ENCODE assay signal across 8 cellular contexts in the genomic region with DNA sequence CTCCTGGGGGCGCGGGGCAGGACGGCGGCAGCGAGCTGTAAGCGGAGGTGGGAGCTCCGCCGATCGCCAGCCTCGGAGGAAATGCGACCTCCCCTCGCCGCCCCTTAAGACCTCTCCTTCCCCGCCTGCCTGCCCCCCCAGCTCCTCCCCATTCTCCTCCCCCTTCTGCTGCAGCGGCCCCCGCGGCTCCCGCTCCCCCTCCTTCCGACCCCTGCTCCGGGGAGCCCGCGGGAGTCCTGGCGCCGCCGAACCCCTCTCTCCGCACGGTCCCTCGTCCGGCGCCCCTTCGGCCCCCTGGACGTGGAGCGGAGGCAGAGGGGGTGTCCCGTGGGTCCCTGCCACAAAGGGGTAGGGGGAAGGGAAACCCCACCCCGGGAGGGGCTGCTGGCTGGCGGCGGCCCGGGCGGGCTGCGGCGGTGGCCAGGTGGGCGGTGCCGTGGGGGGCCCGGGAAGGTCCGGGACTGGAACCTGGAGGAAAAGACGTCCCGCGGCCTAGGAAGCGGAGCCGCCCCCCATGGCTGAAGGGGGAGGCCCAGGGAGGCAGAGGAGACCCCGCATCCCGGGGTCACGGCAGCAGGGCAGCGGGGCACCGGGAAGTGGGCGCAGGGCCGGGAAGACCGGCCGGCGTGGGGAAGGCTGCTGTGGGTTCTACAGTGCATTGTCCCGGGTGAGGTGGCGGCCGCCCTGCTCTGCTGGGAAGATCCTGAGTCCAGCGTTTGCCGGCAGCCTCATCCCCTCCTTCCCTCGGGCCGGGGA. TPM values are rescaled to one million over a fixed set of nuclear protein-coding genes. Genes with fewer than 3 reads are reported as not detected.
DNase-seq lines count a peak whose midpoint lies in the region; ATAC-seq lines count a peak whose summit lies in the region.

A gene with protein sequence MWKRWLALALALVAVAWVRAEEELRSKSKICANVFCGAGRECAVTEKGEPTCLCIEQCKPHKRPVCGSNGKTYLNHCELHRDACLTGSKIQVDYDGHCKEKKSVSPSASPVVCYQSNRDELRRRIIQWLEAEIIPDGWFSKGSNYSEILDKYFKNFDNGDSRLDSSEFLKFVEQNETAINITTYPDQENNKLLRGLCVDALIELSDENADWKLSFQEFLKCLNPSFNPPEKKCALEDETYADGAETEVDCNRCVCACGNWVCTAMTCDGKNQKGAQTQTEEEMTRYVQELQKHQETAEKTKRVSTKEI (minus strand): TSS at position 79 of the 756 bp plus-strand sequence. CDS start 246 bp downstream, outside the sequence.

- H3K4me1 ChIP-seq in neuron (ENCODE audit: insufficient read depth, low read length): peaks cover 22% of the 10 kb centered on the region

- peak; percentile 51 for ATAC-seq in activated CD8-positive, alpha-beta memory T cell treated with anti-CD3 and anti-CD28 coated beads, Interleukin-2, amount 10 ng/mL, durations not matched to agents 7 days and 5 days
- no peak for ATAC-seq in activated T-helper 17 cell treated with anti-CD3 and anti-CD28 coated beads, Interleukin-2, amount 50 U/mL, for 72 hours (replicated peaks)
- ATAC-seq in GM18907 (IDR thresholded peaks at IDR 0.05; ENCODE audit: unreplicated experiment): no peak

- H3K27me3 ChIP-seq in neuron (ENCODE audit: insufficient read depth, low read length): no peaks in the 10 kb centered on the region

- peak within 1 kb of the TSS; percentile 85 for H2AFZ ChIP-seq in neuron (ENCODE audit: low read depth, low read length)

- H3K36me3 Mint-ChIP-seq in activated CD8-positive, alpha-beta memory T cell treated with anti-CD3 and anti-CD28 coated beads, Interleukin-2, amount 10 ng/mL, durations not matched to agents 7 days and 5 days: peaks cover 4% of the 10 kb centered on the region
- peaks cover 6% of the 10 kb centered on the region for H3K36me3 Mint-ChIP-seq in activated T-helper 17 cell treated with anti-CD3 and anti-CD28 coated beads, Interleukin-2, amount 50 U/mL, for 72 hours (ENCODE audit: low read depth)

- DNase-seq in activated CD8-positive, alpha-beta memory T cell treated with anti-CD3 and anti-CD28 coated beads, Interleukin-2, amount 10 ng/mL, durations not matched to agents 7 days and 5 days: no peak
- DNase-seq in activated CD8-positive, alpha-beta memory T cell treated with anti-CD3 and anti-CD28 coated beads, Interleukin-2, amount 50 U/mL, for 4 hours: no peak
- no peak for DNase-seq in glomerular endothelial cell (ENCODE audit: extremely low read depth, low read depth, low spot score)
- no peak for DNase-seq in NCI-H1092 (lab: John Stamatoyannopoulos, UW)
- no peak for DNase-seq in NOMO-1 (lab: John Stamatoyannopoulos, UW; ENCODE audit: unreplicated experiment in 2 of 2)

- peaks cover 2% of the 10 kb centered on the region for H3K9me3 Mint-ChIP-seq in activated CD8-positive, alpha-beta memory T cell treated with anti-CD3 and anti-CD28 coated beads, Interleukin-2, amount 10 ng/mL, durations not matched to agents 7 days and 5 days (ENCODE audit: low read depth)
- H3K9me3 Mint-ChIP-seq in activated T-helper 17 cell treated with anti-CD3 and anti-CD28 coated beads, Interleukin-2, amount 50 U/mL, for 72 hours: no peaks in the 10 kb centered on the region

- CTCF ChIA-PET in activated CD8-positive, alpha-beta memory T cell treated with anti-CD3 and anti-CD28 coated beads, Interleukin-2, amount 10 ng/mL, durations not matched to agents 7 days and 5 days (lab: Charles Lee): interaction anchor here (1.1 kb wide), 1 partner anchor 10 kb away, joined by 4 read pairs; no protein-coding TSS in a partner anchor

- H3K27me3 Mint-ChIP-seq in activated CD8-positive, alpha-beta memory T cell treated with anti-CD3 and anti-CD28 coated beads, Interleukin-2, amount 10 ng/mL, durations not matched to agents 7 days and 5 days: peaks cover 63% of the 10 kb centered on the region
- peaks cover 44% of the 10 kb centered on the region for H3K27me3 Mint-ChIP-seq in activated T-helper 17 cell treated with anti-CD3 and anti-CD28 coated beads, Interleukin-2, amount 50 U/mL, for 72 hours

- no peak within 1 kb of the TSS for H3K27ac Mint-ChIP-seq in activated CD8-positive, alpha-beta memory T cell treated with anti-CD3 and anti-CD28 coated beads, Interleukin-2, amount 10 ng/mL, durations not matched to agents 7 days and 5 days
- H3K27ac Mint-ChIP-seq in activated T-helper 17 cell treated with anti-CD3 and anti-CD28 coated beads, Interleukin-2, amount 50 U/mL, for 72 hours: no peak within 1 kb of the TSS

- H3K9me3 ChIP-seq in neuron (ENCODE audit: low read length): no peaks in the 10 kb centered on the region

- H3K4me3 Mint-ChIP-seq in activated CD8-positive, alpha-beta memory T cell treated with anti-CD3 and anti-CD28 coated beads, Interleukin-2, amount 10 ng/mL, durations not matched to agents 7 days and 5 days: peak within 1 kb of the TSS; percentile 72
- peak within 1 kb of the TSS; percentile 67 for H3K4me3 Mint-ChIP-seq in activated T-helper 17 cell treated with anti-CD3 and anti-CD28 coated beads, Interleukin-2, amount 50 U/mL, for 72 hours

- H3K4me1 Mint-ChIP-seq in activated CD8-positive, alpha-beta memory T cell treated with anti-CD3 and anti-CD28 coated beads, Interleukin-2, amount 10 ng/mL, durations not matched to agents 7 days and 5 days: peaks cover 10% of the 10 kb centered on the region
- H3K4me1 Mint-ChIP-seq in activated T-helper 17 cell treated with anti-CD3 and anti-CD28 coated beads, Interleukin-2, amount 50 U/mL, for 72 hours: peaks cover 6% of the 10 kb centered on the region

- no peaks in the 10 kb centered on the region for H3K36me3 ChIP-seq in neuron (ENCODE audit: insufficient read depth, low read length)

- peak within 1 kb of the TSS; percentile 90 for H3K4me3 ChIP-seq in neuron (ENCODE audit: low read length)

RNA-seq across cellular contexts. Expression of the gene that starts here (rescaled TPM):
- 1 to 10 TPM in 1 of 2 experiments, under 1 TPM in 1; 0.16 to 1.3 TPM for total RNA-seq in activated CD8-positive, alpha-beta memory T cell treated with anti-CD3 and anti-CD28 coated beads, Interleukin-2, amount 10 ng/mL, durations not matched to agents 7 days and 5 days
- total RNA-seq in activated T-helper 17 cell treated with anti-CD3 and anti-CD28 coated beads, Interleukin-2, amount 50 U/mL, for 72 hours: 1 to 10 TPM; 1.4 to 2.6 TPM
- 311 and 489 TPM in 2 replicates for total RNA-seq in glomerular endothelial cell

Comparison
In these comparisons a context has a peak if more than half of its experiments do, and no peak if none do; other contexts are left out.
1. RNA of the gene that starts here (total RNA-seq): 311 to 489 TPM in glomerular endothelial cell; 1.4 to 2.6 TPM in activated T-helper 17 cell treated with anti-CD3 and anti-CD28 coated beads, Interleukin-2, amount 50 U/mL, for 72 hours and 0.16 to 1.3 TPM in activated CD8-positive, alpha-beta memory T cell treated with anti-CD3 and anti-CD28 coated beads, Interleukin-2, amount 10 ng/mL, durations not matched to agents 7 days and 5 days; every median in the first group is over 10 times any median in the second.